ENCODE assay signal across 20 cellular contexts in the genomic region with DNA sequence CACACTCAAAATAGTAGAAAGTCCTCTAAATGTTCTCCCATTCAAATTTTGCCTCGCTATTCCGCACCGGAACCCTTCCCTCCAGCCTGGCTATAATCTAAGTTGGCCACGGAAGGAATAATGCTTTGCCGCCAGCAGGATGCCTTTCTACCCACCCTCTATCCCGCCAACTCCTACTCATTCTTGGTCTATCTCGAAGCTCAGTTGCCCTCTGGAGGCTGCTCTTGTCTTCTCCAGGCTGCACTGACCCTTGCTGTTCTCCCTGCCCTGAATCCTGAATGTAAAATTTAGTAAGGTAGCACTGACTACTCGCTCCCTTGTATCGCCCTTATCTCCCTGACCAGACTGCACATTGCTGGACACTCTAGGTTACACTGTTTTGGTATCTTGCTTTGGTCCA.
A peak's percentile ranks its signal among the peaks of the same experiment; 100 is the strongest.
DNase-seq lines count a peak whose midpoint lies in the region; ATAC-seq, FAIRE-seq and TF ChIP-seq lines count a peak whose summit lies in the region.
"Had no signal": no experiment of that assay in that cellular context is flagged by ENCODE, and none has a peak within 500 bp of the region (broad histone marks: within the 10 kb centered on the region; RNA-seq: fewer than 3 reads in every experiment).

No MANE protein-coding gene starts in this region.

- H2BK20ac ChIP-seq in H1 (ENCODE audit: low read length): peak overlapping the region; percentile 80; the same call in 1 of the 2 replicates

- no peak overlapping the region for H4K8ac ChIP-seq in H1 (ENCODE audit: extremely low read depth, insufficient read depth, low read length)

- H3K4me3 ChIP-seq in H7 (ENCODE audit: insufficient read depth, low read depth, low read length) (no peak overlapping the region), H1 (ENCODE audit: extremely low read depth in 1 of 4, insufficient read depth in 2 of 4, low read depth in 3 of 4, low read length in 4 of 4) (no peak overlapping the region), uterus (no peak overlapping the region)
- H3K4me3 ChIP-seq: GM23248 had no signal

- no peak overlapping the region for H2AK5ac ChIP-seq in H1 (ENCODE audit: low read depth, low read length)

- H4K91ac ChIP-seq in H1 (replicated peaks; ENCODE audit: insufficient read length, low read length): peak overlapping the region; percentile 46

- H3K79me2 ChIP-seq in H1 (ENCODE audit: control insufficient read depth in 1 of 2, insufficient read depth in 2 of 2, low read length in 2 of 2): no peaks in the 10 kb centered on the region

- peak overlapping the region; percentile 91; the same call in 1 of the 2 replicates for H2BK12ac ChIP-seq in H1 (ENCODE audit: low read depth, low read length)

- TF ChIP-seq CTCF in H1 (IDR thresholded peaks at IDR 0.05; ENCODE audit: control extremely low read depth in 1 of 3, insufficient read depth in 1 of 3, low read depth in 1 of 3, low read length in 3 of 3): no peak
- no peak for TF ChIP-seq CTCF in progenitor cell of endocrine pancreas (IDR thresholded peaks at IDR 0.05; ENCODE audit: unreplicated experiment)
- no peak for TF ChIP-seq CTCF in uterus (IDR thresholded peaks at IDR 0.05)

- H4K20me1 ChIP-seq in H1 (replicated peaks in 1 of 2; ENCODE audit: control insufficient read depth in 1 of 2, insufficient read depth in 2 of 2, low read length in 2 of 2): no peaks in the 10 kb centered on the region

- H3K4me1 Mint-ChIP-seq in progenitor cell of endocrine pancreas (ENCODE audit: low read depth): peaks cover 12% of the 10 kb centered on the region
- H3K4me1 Mint-ChIP-seq: IgD-negative memory B cell had no signal

- no peak overlapping the region for H4K5ac ChIP-seq in H1 (ENCODE audit: insufficient read length, low read depth, low read length)

- no peak overlapping the region for H2BK120ac ChIP-seq in H1 (replicated peaks; ENCODE audit: low read depth, low read length)

- peaks cover 6% of the 10 kb centered on the region for H3K9me3 Mint-ChIP-seq in progenitor cell of endocrine pancreas (ENCODE audit: low read depth)
- H3K9me3 Mint-ChIP-seq: CD4-positive, alpha-beta T cell had no signal

- no peaks in the 10 kb centered on the region for H3K79me1 ChIP-seq in H1 (ENCODE audit: low read depth, low read length)

- H3K4me1 ChIP-seq in H1 (replicated peaks in 1 of 4; ENCODE audit: control insufficient read depth in 3 of 4, insufficient read depth in 4 of 4, low read length in 3 of 4) (peaks cover 0 to 10% (median 8%) of the 10 kb centered on the region in 4 experiments; a peak in 5 of 7 replicates), uterus (no peaks in the 10 kb centered on the region)
- H3K4me1 ChIP-seq: Caco-2 had no signal

- no peak for TF ChIP-seq EP300 in H1 (IDR thresholded peaks at IDR 0.05; ENCODE audit: borderline replicate concordance in 1 of 2, low read depth in 2 of 2, low read length in 2 of 2)

- H3K4ac ChIP-seq in H1 (replicated peaks; ENCODE audit: insufficient read length, low read depth, low read length): no peak overlapping the region

- H3K9ac ChIP-seq in H1 (replicated peaks in 1 of 4; ENCODE audit: extremely low read depth in 1 of 4, low read depth in 3 of 4, low read length in 3 of 4): no peak overlapping the region
- H3K9ac ChIP-seq: GM23248 had no signal

- H3K36me3 Mint-ChIP-seq in progenitor cell of endocrine pancreas (ENCODE audit: insufficient read depth): peaks cover 12% of the 10 kb centered on the region
- H3K36me3 Mint-ChIP-seq: IgD-negative memory B cell had no signal

- no peak for FAIRE-seq in H1 (lab: Jason Lieb, UNC)
- FAIRE-seq: A204.1, D721Med, G401.6, GM12891, GM19239 had no signal

- H3K36me3 ChIP-seq in H7 (replicated peaks; ENCODE audit: control insufficient read depth, insufficient read depth, low read length) (no peaks in the 10 kb centered on the region), H1 (ENCODE audit: control insufficient read depth in 2 of 4, insufficient read depth in 4 of 4, low read length in 3 of 4) (no peaks in the 10 kb centered on the region), uterus (no peaks in the 10 kb centered on the region)

- H3K18ac ChIP-seq in H1 (ENCODE audit: extremely low read depth, low read length): no peak overlapping the region

- H3K9me3 ChIP-seq in H1 (ENCODE audit: insufficient read depth in 2 of 2, low read depth in 1 of 2, low read length in 1 of 2): peaks cover 3 to 7% of the 10 kb centered on the region in 2 experiments; a peak in 3 of 4 replicates
- H3K9me3 ChIP-seq in uterus: no peaks in the 10 kb centered on the region
- H3K9me3 ChIP-seq: Caco-2 had no signal

- no peak overlapping the region for H3K4me2 ChIP-seq in H1 (ENCODE audit: insufficient read depth in 1 of 2, low read depth in 2 of 2, low read length in 2 of 2)

- intact Hi-C loops in uterus (cut with DNase I; ENCODE audit: low total_unique reads): no loop called here

- H3K23ac ChIP-seq in H1 (ENCODE audit: insufficient read length): no peak overlapping the region

- TF ChIP-seq POLR2A in H1 (IDR thresholded peaks at IDR 0.05; ENCODE audit: control extremely low read depth in 1 of 2, low read depth in 2 of 2, low read length in 2 of 2) (no peak), uterus (IDR thresholded peaks at IDR 0.05) (no peak)

- no peak overlapping the region for H2AFZ ChIP-seq in H1 (ENCODE audit: low read length)
- H2AFZ ChIP-seq: GM23248 had no signal

- no peaks in the 10 kb centered on the region for H3K27me3 Mint-ChIP-seq in progenitor cell of endocrine pancreas
- H3K27me3 Mint-ChIP-seq: CD4-positive, alpha-beta T cell had no signal

- POLR2A ChIA-PET in H1 (lab: Charles Lee; ENCODE audit: partially characterized antibody): interaction anchor here (1.0 kb wide), 1 partner anchor 10 kb away, joined by 3 read pairs; no protein-coding TSS in a partner anchor

- WGBS in H1 (ENCODE audit: extremely low coverage in 1 of 2, insufficient coverage in 1 of 2, insufficient read length in 1 of 2, insufficient replicate concordance in 2 of 2, low coverage in 1 of 2, low lambda C conversion rate in 2 of 2, missing lambda C conversion rate in 1 of 2), 2 experiments: 88% methylated on average over 9 of the region's 9 CpGs; no CpG with 5 or more reads in 1 of the 2 experiments

- 0 out of 2 replicates have a peak overlapping the region, but pooled peaks have one; percentile 29 for H2BK15ac ChIP-seq in H1 (ENCODE audit: low read length)

- H3K27ac ChIP-seq in H1 (ENCODE audit: low read depth, low read length): no peak overlapping the region
- H3K27ac ChIP-seq in uterus: no peak overlapping the region
- H3K27ac ChIP-seq: C4-2B, GM23248 had no signal

- DNase-seq in H7 (peak; percentile 61), OCI-M1 (lab: John Stamatoyannopoulos, UW) (peak; percentile 25), H1 (ENCODE audit: low read depth in 1 of 2, low spot score in 2 of 2) (no peak), progenitor cell of endocrine pancreas (ENCODE audit: low spot score, unreplicated experiment) (no peak), uterus (no peak), NCI-H446 treated with DMSO at 0.1 percent for 48 hours (lab: John Stamatoyannopoulos, UW) (no peak)
- DNase-seq: ACHN; Caco-2; CD4-positive, alpha-beta T cell; GM23248; H9; KG1 had no signal

- ATAC-seq in HG03159 (IDR thresholded peaks at IDR 0.05; ENCODE audit: unreplicated experiment): no peak

- no peak overlapping the region for H3K56ac ChIP-seq in H1 (replicated peaks; ENCODE audit: insufficient read length, low read depth, low read length)

- CTCF ChIA-PET in H1 (lab: Charles Lee; ENCODE audit: partially characterized antibody): interaction anchor here (1.1 kb wide), 1 partner anchor 12 kb away, joined by 4 read pairs; no protein-coding TSS in a partner anchor

- no peak overlapping the region for H3K14ac ChIP-seq in H1 (ENCODE audit: insufficient read length)

- H3K23me2 ChIP-seq in H1 (ENCODE audit: low read depth, low read length): no peaks in the 10 kb centered on the region

- no peak overlapping the region for H3K4me3 Mint-ChIP-seq in progenitor cell of endocrine pancreas (ENCODE audit: low read depth)
- H3K4me3 Mint-ChIP-seq: CD4-positive, alpha-beta T cell; H9; IgD-negative memory B cell had no signal

- peak overlapping the region; percentile 81 for H3K27ac Mint-ChIP-seq in progenitor cell of endocrine pancreas
- H3K27ac Mint-ChIP-seq: CD4-positive, alpha-beta T cell; IgD-negative memory B cell had no signal

- no peak overlapping the region for H2BK5ac ChIP-seq in H1 (ENCODE audit: low read depth, low read length)

- no peak for TF ChIP-seq RAD21 in H1 (IDR thresholded peaks at IDR 0.05 in 1 of 2, conservative IDR thresholded peaks at IDR 0.05 in 1 of 2; ENCODE audit: low read depth in 2 of 2, low read length in 2 of 2)

- H3K27me3 ChIP-seq in H7 (ENCODE audit: control insufficient read depth, insufficient read depth, low read length) (no peaks in the 10 kb centered on the region), H1 (replicated peaks in 1 of 4; ENCODE audit: control insufficient read depth in 3 of 4, extremely low read depth in 1 of 4, insufficient read depth in 3 of 4, low read length in 3 of 4) (no peaks in the 10 kb centered on the region; a peak in 2 of 7 replicates), uterus (no peaks in the 10 kb centered on the region)

TF ChIP-seq in H1, 55 proteins besides CTCF, POLR2A, EP300 and RAD21 (continues in another document):
- TF ChIP-seq SP2 (IDR thresholded peaks at IDR 0.05; ENCODE audit: low read length): no peak
- no peak for TF ChIP-seq RFX5 (IDR thresholded peaks at IDR 0.05; ENCODE audit: borderline replicate concordance, low read depth, low read length)

Comparison
In these comparisons a context has a peak if more than half of its experiments do, and no peak if none do; other contexts are left out.
1. DNase-seq: peak in H7 (single experiment) and OCI-M1 (single experiment); none in H1 (0 of 2), progenitor cell of endocrine pancreas (single experiment), uterus (0 of 2) and NCI-H446 treated with DMSO at 0.1 percent for 48 hours (single experiment).